In the genomic region with DNA sequence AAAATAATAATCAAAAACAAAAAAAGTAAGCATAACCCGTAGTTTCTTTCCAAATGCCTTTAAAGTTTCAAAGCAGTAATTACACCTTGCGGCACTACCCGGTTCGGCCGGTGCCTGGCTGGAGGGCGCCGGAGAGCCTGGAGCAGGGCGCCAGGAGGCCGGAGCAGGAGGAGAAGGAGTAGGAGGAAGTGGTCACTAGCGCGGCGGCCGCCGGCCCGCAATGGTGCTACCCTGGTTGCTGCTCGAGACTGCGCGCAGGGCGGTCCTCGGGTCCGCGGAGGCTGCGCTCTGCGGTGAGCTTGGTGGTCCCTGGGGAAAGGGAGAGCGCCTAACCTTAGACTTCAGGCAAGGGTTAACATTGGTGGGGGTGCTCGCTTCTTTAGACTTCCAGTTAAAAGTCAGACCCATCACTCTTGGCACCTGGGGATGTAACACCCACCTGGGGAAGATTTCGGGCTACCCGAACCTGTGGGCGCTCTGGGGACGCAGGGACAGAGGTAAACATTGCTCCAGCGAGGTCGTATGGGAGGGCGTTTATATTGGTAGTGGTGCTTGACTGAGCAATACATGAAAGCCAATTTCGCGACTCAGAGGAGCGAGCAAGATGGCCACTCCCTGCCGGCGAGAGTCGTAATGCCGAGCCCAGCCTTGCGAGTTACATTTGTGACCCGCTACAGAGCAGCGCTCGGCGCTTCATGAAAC, we compare ENCODE assay signal across 8 cellular contexts. TPM values are rescaled to one million over a fixed set of nuclear protein-coding genes. Genes with fewer than 3 reads are reported as not detected.
DNase-seq lines count a peak whose midpoint lies in the region; ATAC-seq lines count a peak whose summit lies in the region.

No MANE protein-coding gene starts in this region.

- ATAC-seq in HG03432 (IDR thresholded peaks at IDR 0.05; ENCODE audit: unreplicated experiment) = peak; percentile 98

- DNase-seq in C1 segment of cervical spinal cord (lab: John Stamatoyannopoulos, UW) = peak; percentile 32 to 85 (median 76)
- DNase-seq in GM19238 (ENCODE audit: insufficient read length, low spot score) = peak; percentile 65
- DNase-seq in NCI-H460 (ENCODE audit: extremely low read depth, low read depth) = peak; percentile 71
- DNase-seq in activated CD4-positive, alpha-beta T cell treated with anti-CD3 and anti-CD28 coated beads for 24 hours (ENCODE audit: low read depth in 2 of 2) = peak; percentile 58 to 59
- peak; percentile 92 for DNase-seq in cerebellum (ENCODE audit: low spot score)
- peak; percentile 90 for DNase-seq in kidney glomerular epithelial cell (lab: John Stamatoyannopoulos, UW)
- DNase-seq in stimulated activated CD4-positive, alpha-beta T cell treated with anti-CD3 and anti-CD28 coated beads, Interleukin-1b, Interleukin-23, amount 100 ng/mL, for 1 hour (ENCODE audit: low read depth in 2 of 2) = peak; percentile 10

RNA-seq across cellular contexts. Expression of a gene that starts 5.8 kb away (rescaled TPM):
- 15.5 and 17.4 TPM in 2 replicates for total RNA-seq in NCI-H460 (2014; rRNA removed; shearing (Covaris generic))
- 19.2 and 34.1 TPM in 2 replicates for polyA plus RNA-seq in NCI-H460 (2014; cell fraction: nucleus; rRNA removed)
- total RNA-seq in cerebellum = 21.0 TPM

RNA-seq across cellular contexts. Expression of a gene that starts 47.5 kb away (rescaled TPM):
- 53.3 and 65.5 TPM in 2 replicates for total RNA-seq in NCI-H460 (2014; rRNA removed; shearing (Covaris generic))
- 62.4 and 81.2 TPM in 2 replicates for polyA plus RNA-seq in NCI-H460 (2014; cell fraction: nucleus; rRNA removed)
- 66.0 TPM for total RNA-seq in cerebellum

Comparison
In these comparisons a context has a peak if more than half of its experiments do, and no peak if none do; other contexts are left out.
1. Peak in every context shown above with its lines: DNase-seq and ATAC-seq.
2. DNase-seq: peak in every context shown above with its lines; median percentile 92 in cerebellum; 90 in kidney glomerular epithelial cell; 76 in C1 segment of cervical spinal cord; 71 in NCI-H460; 65 in GM19238; 58 in activated CD4-positive, alpha-beta T cell treated with anti-CD3 and anti-CD28 coated beads for 24 hours; 10 in stimulated activated CD4-positive, alpha-beta T cell treated with anti-CD3 and anti-CD28 coated beads, Interleukin-1b, Interleukin-23, amount 100 ng/mL, for 1 hour.